Comparison of ENCODE assay signal across 22 cellular contexts in the genomic region with DNA sequence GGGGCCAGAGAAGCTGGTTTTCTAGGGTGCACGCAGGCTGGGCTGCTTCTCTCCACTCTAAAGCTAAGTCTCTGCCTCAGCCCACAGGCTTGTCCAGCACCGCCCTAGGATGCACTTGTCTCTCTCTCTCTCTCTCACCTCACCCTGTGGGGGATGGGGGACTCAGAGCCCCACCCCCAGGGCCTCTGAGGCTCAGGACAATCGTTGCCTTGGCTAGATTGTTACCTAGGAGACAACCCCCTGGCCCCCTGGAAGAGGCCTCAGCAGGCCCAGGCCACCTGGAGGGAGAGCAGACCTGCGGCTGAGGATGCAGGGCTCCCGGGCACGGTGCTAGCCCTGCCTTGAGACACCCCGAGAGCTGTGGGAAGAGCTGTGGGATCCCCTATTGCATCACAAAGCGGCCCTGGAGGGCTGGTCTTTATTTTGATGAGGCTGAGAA. TPM values are rescaled to one million over a fixed set of nuclear protein-coding genes. Genes with fewer than 3 reads are reported as not detected.
"Had no signal": no experiment of that assay in that cellular context is flagged by ENCODE, and none has a peak within 500 bp of the region (broad histone marks: within the 10 kb centered on the region; RNA-seq: fewer than 3 reads in every experiment).

A gene (plus strand): TSS at position 235 of the 439 bp plus-strand sequence. CDS start 220 bp downstream, outside the sequence.

- H3K36me3 Mint-ChIP-seq: activated naive CD8-positive, alpha-beta T cell; memory B cell had no signal

- H3K4me1 ChIP-seq: left lung had no signal

- H3K36me3 ChIP-seq: left lung had no signal

- H3K27ac Mint-ChIP-seq: activated CD8-positive, alpha-beta T cell treated with anti-CD3 and anti-CD28 coated beads for 36 hours; activated naive CD8-positive, alpha-beta T cell; memory B cell; nephron; T-helper 1 cell treated with Interleukin-12 subunit alpha and Interleukin-12 subunit beta and Interleukin-4 antibody, amounts not matched to agents 30 μg/mL and 1 μg/mL, for 36 hours had no signal

- H3K9me3 ChIP-seq: body of pancreas, left lung had no signal

- H3K27me3 ChIP-seq: body of pancreas, hepatocyte had no signal

- DNase-seq: activated CD4-positive, alpha-beta T cell treated with anti-CD3 and anti-CD28 coated beads for 4 hours; activated CD8-positive, alpha-beta memory T cell treated with anti-CD3 and anti-CD28 coated beads, Interleukin-2, amount 50 U/mL, for 4 hours; activated CD8-positive, alpha-beta T cell treated with anti-CD3 and anti-CD28 coated beads for 36 hours; activated gamma-delta T cell treated with Interleukin-2 at 50 U/mL for 16 hours; activated T-cell treated with anti-CD3 and anti-CD28 coated beads, Interleukin-2, amount 50 U/mL, for 48 hours; amniotic stem cell; central memory CD4-positive, alpha-beta T cell; kidney; occipital lobe; stimulated activated CD4-positive, alpha-beta T cell treated with anti-CD3 and anti-CD28 coated beads, Interleukin-1b, Interleukin-23, amount 100 ng/mL, for 48 hours had no signal

- H3K4me3 Mint-ChIP-seq: activated CD8-positive, alpha-beta T cell treated with anti-CD3 and anti-CD28 coated beads for 36 hours; activated naive CD8-positive, alpha-beta T cell; memory B cell; nephron; T-helper 1 cell treated with Interleukin-12 subunit alpha and Interleukin-12 subunit beta and Interleukin-4 antibody, amounts not matched to agents 30 μg/mL and 1 μg/mL, for 36 hours had no signal

- H3K9me3 Mint-ChIP-seq: activated CD8-positive, alpha-beta T cell treated with anti-CD3 and anti-CD28 coated beads for 36 hours; memory B cell; T-helper 1 cell treated with Interleukin-12 subunit alpha and Interleukin-12 subunit beta and Interleukin-4 antibody, amounts not matched to agents 30 μg/mL and 1 μg/mL, for 36 hours had no signal

- H3K27me3 Mint-ChIP-seq: activated CD8-positive, alpha-beta T cell treated with anti-CD3 and anti-CD28 coated beads for 36 hours; activated naive CD8-positive, alpha-beta T cell; memory B cell had no signal

- H3K27ac ChIP-seq: body of pancreas, coronary artery, hepatocyte, left lung had no signal

- H3K4me3 ChIP-seq: body of pancreas, coronary artery, hepatocyte, left lung had no signal

- H3K4me1 Mint-ChIP-seq: memory B cell, nephron had no signal

RNA-seq across cellular contexts. Expression of the gene that starts here (rescaled TPM):
- total RNA-seq: activated CD8-positive, alpha-beta T cell treated with anti-CD3 and anti-CD28 coated beads for 36 hours; body of pancreas; esophagus mucosa; hepatocyte; kidney; left lung; occipital lobe; pulmonary artery endothelial cell; sciatic nerve had no signal
- polyA plus RNA-seq: hepatocyte, thymus had no signal
